34 cellular contexts compared by ENCODE assay signal in genomic region chr15:32124726-32125125, GRCh38.
"Had no signal": no experiment of that assay in that cellular context is flagged by ENCODE, and none has a peak within 500 bp of the region (broad histone marks: within the 10 kb centered on the region; RNA-seq: fewer than 3 reads in every experiment).

No MANE protein-coding gene starts in this region.

- H3K27ac ChIP-seq: brain microvascular endothelial cell, Peyer's patch, RWPE1 had no signal

- H3K4me1 ChIP-seq: Peyer's patch had no signal

- H3K4me3 ChIP-seq: MG63, Peyer's patch had no signal

- H3K36me3 ChIP-seq: brain microvascular endothelial cell, MG63, Peyer's patch had no signal

- DNase-seq: activated CD4-positive, alpha-beta T cell treated with anti-CD3 and anti-CD28 coated beads, Interleukin-2, amount 10 ng/mL, durations not matched to agents 24 days and 14 days; activated CD4-positive, alpha-beta T cell treated with anti-CD3 and anti-CD28 coated beads, Interleukin-2, amount 50 U/mL, for 4 hours; activated CD8-positive, alpha-beta T cell treated with anti-CD3 and anti-CD28 coated beads for 36 hours; activated effector memory CD4-positive, alpha-beta T cell treated with anti-CD3 and anti-CD28 coated beads, Interleukin-2, amount 50 U/mL, for 16 hours; activated naive CD4-positive, alpha-beta T cell; activated naive CD4-positive, alpha-beta T cell treated with anti-CD3 and anti-CD28 coated beads, Interleukin-2, amount 50 U/mL, for 16 hours; activated naive CD8-positive, alpha-beta T cell treated with anti-CD3 and anti-CD28 coated beads for 36 hours; activated T-cell treated with anti-CD3 and anti-CD28 coated beads, Interleukin-2, amount 50 U/mL, for 1 hour; activated T-cell treated with anti-CD3 and anti-CD28 coated beads, Interleukin-2, amount 50 U/mL, for 72 hours; amniotic stem cell; aorta; brain microvascular endothelial cell; central memory CD4-positive, alpha-beta T cell; Kasumi-1; KG1; MG63; NCI-H1048; NCI-H1105 treated with DMSO at 0.1 percent for 48 hours; NCI-H1436; NCI-H1694; NCI-H1930; NCI-H2081 treated with DMSO at 0.1 percent for 48 hours; NCI-H446 treated with DMSO at 0.1 percent for 48 hours; NCI-H524; NCI-H69; NK-92 treated with Interleukin-12 subunit alpha and Interleukin-12 subunit beta, amount 100 ng/mL, for 24 hours; PC-3; Peyer's patch; SIG-M5; SW 1271; T-helper 1 cell; T-helper 2 cell; T-helper 9 cell had no signal

- H3K27me3 ChIP-seq: brain microvascular endothelial cell, MG63, Peyer's patch had no signal

- H3K9me3 ChIP-seq: MG63, Peyer's patch had no signal
